11 cellular contexts compared by ENCODE assay signal in genomic region chr1:58155418-58156123, GRCh38.
A peak's percentile ranks its signal among the peaks of the same experiment; 100 is the strongest.
DNase-seq lines count a peak whose midpoint lies in the region; ATAC-seq and TF ChIP-seq lines count a peak whose summit lies in the region.
"Had no signal": no experiment of that assay in that cellular context is flagged by ENCODE, and none has a peak within 500 bp of the region (broad histone marks: within the 10 kb centered on the region; RNA-seq: fewer than 3 reads in every experiment).

No MANE protein-coding gene starts in this region.

- H2AK9ac ChIP-seq in IMR-90 (replicated peaks; ENCODE audit: low read depth, low read length, poor library complexity) = no peak overlapping the region

- intact Hi-C loops in IMR-90 (cut with micrococcal nuclease) = no loop called here

- TF ChIP-seq POLR2A in IMR-90 (IDR thresholded peaks at IDR 0.05; ENCODE audit: low read depth, low read length) = no peak

- H2AK5ac ChIP-seq in IMR-90 (ENCODE audit: low read depth, low read length) = no peak overlapping the region

- no peak overlapping the region for H3K4me2 ChIP-seq in IMR-90 (ENCODE audit: low read depth, low read length)

- H4K20me1 ChIP-seq in IMR-90 (ENCODE audit: insufficient read depth, low read length) = no peaks in the 10 kb centered on the region
- H4K20me1 ChIP-seq: BLaER1 treated with 17β-estradiol and CSF1 and Interleukin-3, amounts not matched to agents 10 nM and 100 nM had no signal

- dilution Hi-C loops in IMR-90 (cut with HindIII; ENCODE audit: low sequenced_read_pairs, unreplicated experiment) = no loop called here

- peak; percentile 27; the same call in 1 of the 2 replicates for TF ChIP-seq CTCF in IMR-90 (conservative IDR thresholded peaks at IDR 0.05; ENCODE audit: low read depth, low read length)
- peak; percentile 50 for TF ChIP-seq CTCF in brain microvascular endothelial cell (IDR thresholded peaks at IDR 0.05; ENCODE audit: low read depth, low read length, missing control alignments)
- TF ChIP-seq CTCF in neural crest cell (conservative IDR thresholded peaks at IDR 0.05) = peak; percentile 62

- H2BK120ac ChIP-seq in IMR-90 (ENCODE audit: low read depth, low read length) = no peak overlapping the region

- no peak overlapping the region for H2BK5ac ChIP-seq in IMR-90 (ENCODE audit: low read depth, low read length, poor library complexity, severe bottlenecking)

- H3K4me3 Mint-ChIP-seq in neural crest cell = no peak overlapping the region

- H3K27ac Mint-ChIP-seq in neural crest cell (ENCODE audit: unreplicated experiment) = no peak overlapping the region

- peak; percentile 11 for DNase-seq in NCI-H510A treated with DMSO at 0.1 percent for 48 hours (lab: John Stamatoyannopoulos, UW)
- no peak for DNase-seq in NCI-H510A (lab: John Stamatoyannopoulos, UW)
- DNase-seq in IMR-90 = no peak
- no peak for DNase-seq in brain microvascular endothelial cell
- DNase-seq in neural crest cell (ENCODE audit: low read depth, low spot score) = peak; percentile 34
- DNase-seq in stimulated activated CD4-positive, alpha-beta T cell treated with anti-CD3 and anti-CD28 coated beads, Interleukin-4, amount 100 ng/mL, for 1 hour = no peak
- no peak for DNase-seq in NCI-H128 (lab: John Stamatoyannopoulos, UW; ENCODE audit: unreplicated experiment)
- DNase-seq: upper lobe of left lung had no signal

- H3K4me1 ChIP-seq in IMR-90 (ENCODE audit: control insufficient read depth, insufficient read depth, low read length) = no peaks in the 10 kb centered on the region
- H3K4me1 ChIP-seq: upper lobe of left lung had no signal

- no peaks in the 10 kb centered on the region for H3K27me3 Mint-ChIP-seq in neural crest cell (ENCODE audit: low read depth)

- no peak overlapping the region for H3K14ac ChIP-seq in IMR-90 (replicated peaks; ENCODE audit: low read depth, low read length)

- H3K4me1 Mint-ChIP-seq in neural crest cell = peaks cover 10% of the 10 kb centered on the region

- H4K5ac ChIP-seq in IMR-90 (ENCODE audit: low read depth, low read length) = no peak overlapping the region

- no peak overlapping the region for H2BK20ac ChIP-seq in IMR-90 (ENCODE audit: low read depth, low read length)

- H4K8ac ChIP-seq in IMR-90 (ENCODE audit: low read depth in 2 of 2, low read length in 2 of 2) = no peak overlapping the region

- H3K4ac ChIP-seq in IMR-90 (ENCODE audit: low read depth, low read length) = no peak overlapping the region

- H3K79me1 ChIP-seq in IMR-90 (ENCODE audit: low read depth in 1 of 2, low read length in 2 of 2) = no peaks in the 10 kb centered on the region

- BruUV-seq in IMR-90 (replicated peaks; lab: Mats Ljungman, UMichigan) = no TSS peak

- H3K56ac ChIP-seq in IMR-90 (ENCODE audit: extremely low read depth, insufficient read depth, low read length) = no peak overlapping the region

- H3K9me3 Mint-ChIP-seq in neural crest cell = no peaks in the 10 kb centered on the region

- H3K27ac ChIP-seq in IMR-90 (ENCODE audit: insufficient read depth, low read length) = no peak overlapping the region
- H3K27ac ChIP-seq in brain microvascular endothelial cell = no peak overlapping the region
- H3K27ac ChIP-seq: BLaER1 treated with 17β-estradiol and CSF1 and Interleukin-3, amounts not matched to agents 10 nM and 100 nM; upper lobe of left lung had no signal

- in situ Hi-C loops in IMR-90 (cut with MboI; ENCODE audit: low sequenced_read_pairs) (no loop called here), brain microvascular endothelial cell (cut with HindIII; ENCODE audit: low pct_ligation_motif_present, low sequenced_read_pairs) (no loop called here)

- no peak overlapping the region for H3K18ac ChIP-seq in IMR-90 (ENCODE audit: low read depth, low read length)

- CTCF ChIA-PET in IMR-90 (lab: Yijun Ruan, JAX) = no interaction called here

- 64% methylated on average over 3 of the region's 7 CpGs; no CpG with 5 or more reads in 1 of the 2 experiments for WGBS in IMR-90 (ENCODE audit: extremely low coverage in 2 of 2, insufficient read length in 1 of 2), 2 experiments

- no peaks in the 10 kb centered on the region for H3K36me3 Mint-ChIP-seq in neural crest cell (ENCODE audit: low read depth)

- ATAC-seq in IMR-90 (ENCODE audit: low read depth) = no peak
- no peak for ATAC-seq in HG02970 (IDR thresholded peaks at IDR 0.05; ENCODE audit: low FRiP score, unreplicated experiment)
- ATAC-seq: left colon had no signal

- H3K23ac ChIP-seq in IMR-90 (ENCODE audit: low read depth, low read length) = no peak overlapping the region

- no peak overlapping the region for H4K91ac ChIP-seq in IMR-90 (ENCODE audit: insufficient read depth, low read depth, low read length)

- H3K27me3 ChIP-seq in IMR-90 (ENCODE audit: control insufficient read depth, insufficient read depth, low read length) (no peaks in the 10 kb centered on the region), brain microvascular endothelial cell (replicated peaks) (no peaks in the 10 kb centered on the region)
- H3K27me3 ChIP-seq: BLaER1 treated with 17β-estradiol and CSF1 and Interleukin-3, amounts not matched to agents 10 nM and 100 nM; upper lobe of left lung had no signal

- H3K9me1 ChIP-seq in IMR-90 (ENCODE audit: insufficient read depth, low read length) = no peaks in the 10 kb centered on the region

- H3K9ac ChIP-seq in IMR-90 (ENCODE audit: low read depth, low read length) = no peak overlapping the region
- H3K9ac ChIP-seq: BLaER1 treated with 17β-estradiol and CSF1 and Interleukin-3, amounts not matched to agents 10 nM and 100 nM had no signal

- H3K36me3 ChIP-seq in IMR-90 (ENCODE audit: control insufficient read depth, insufficient read depth, low read length) = no peaks in the 10 kb centered on the region
- H3K36me3 ChIP-seq in brain microvascular endothelial cell (replicated peaks) = no peaks in the 10 kb centered on the region
- H3K36me3 ChIP-seq: BLaER1 treated with 17β-estradiol and CSF1 and Interleukin-3, amounts not matched to agents 10 nM and 100 nM; upper lobe of left lung had no signal

- no peak for TF ChIP-seq RAD21 in IMR-90 (IDR thresholded peaks at IDR 0.05; ENCODE audit: low read length)

- no peak overlapping the region for H3K4me3 ChIP-seq in IMR-90 (ENCODE audit: insufficient read depth, low read depth, low read length)
- H3K4me3 ChIP-seq in brain microvascular endothelial cell (ENCODE audit: low read depth, low read length) = no peak overlapping the region
- H3K4me3 ChIP-seq: BLaER1 treated with 17β-estradiol and CSF1 and Interleukin-3, amounts not matched to agents 10 nM and 100 nM; upper lobe of left lung had no signal

- POLR2A ChIA-PET in IMR-90 (lab: Charles Lee; ENCODE audit: unreplicated experiment) = no interaction called here

- no peak overlapping the region for H2BK15ac ChIP-seq in IMR-90 (ENCODE audit: low read depth, low read length)

- no peak overlapping the region for H2AFZ ChIP-seq in IMR-90 (replicated peaks; ENCODE audit: low read length, poor library complexity)

- H3K9me3 ChIP-seq in IMR-90 (ENCODE audit: control insufficient read depth, insufficient read depth, low read length) = no peaks in the 10 kb centered on the region
- H3K9me3 ChIP-seq: upper lobe of left lung had no signal

TF ChIP-seq in IMR-90, 13 proteins besides CTCF, POLR2A, EP300 and RAD21:
- TF ChIP-seq USF2 (IDR thresholded peaks at IDR 0.05; ENCODE audit: low read depth, low read length) = no peak
- no peak for TF ChIP-seq ELK1 (IDR thresholded peaks at IDR 0.05; ENCODE audit: borderline replicate concordance, low read depth, low read length)
- TF ChIP-seq SMC3 (IDR thresholded peaks at IDR 0.05; ENCODE audit: low read depth, low read length) = no peak

Comparison
In these comparisons a context has a peak if more than half of its experiments do, and no peak if none do; other contexts are left out.
1. DNase-seq: peak in NCI-H510A treated with DMSO at 0.1 percent for 48 hours (single experiment) and neural crest cell (single experiment); none in NCI-H510A (single experiment), IMR-90 (single experiment), brain microvascular endothelial cell (single experiment), stimulated activated CD4-positive, alpha-beta T cell treated with anti-CD3 and anti-CD28 coated beads, Interleukin-4, amount 100 ng/mL, for 1 hour (single experiment) and NCI-H128 (single experiment).
2. Peak in every context shown above with its lines, with median percentiles within 50 percentile points of each other: CTCF ChIP-seq.